8 cellular contexts compared by ENCODE assay signal in the genomic region with DNA sequence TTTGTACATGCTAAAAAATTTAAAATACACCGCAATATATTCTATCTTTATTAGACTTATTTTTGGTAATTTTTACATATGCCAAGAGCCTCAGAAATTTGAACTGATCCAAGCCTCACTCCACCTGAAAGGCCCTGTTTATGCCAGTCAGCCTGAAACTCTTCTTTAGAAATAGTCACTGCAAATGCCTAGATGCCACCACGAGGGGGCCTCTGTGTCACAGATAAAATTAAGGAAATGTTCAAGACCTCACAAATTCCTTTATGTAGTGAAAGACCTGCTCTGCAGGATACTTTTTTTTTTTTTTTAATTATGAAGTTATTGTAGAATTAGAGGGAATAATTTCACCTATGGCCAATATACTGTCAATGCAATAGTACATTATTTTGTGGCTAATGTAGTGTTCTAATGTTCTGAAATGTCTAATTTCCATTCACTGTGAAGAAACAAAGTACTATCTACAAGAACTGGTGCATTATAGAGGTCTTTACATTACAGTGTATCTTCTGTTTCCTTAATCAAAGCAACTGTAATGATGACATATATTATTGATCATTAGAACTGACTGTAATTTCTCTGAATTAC.
A peak's percentile ranks its signal among the peaks of the same experiment; 100 is the strongest.
DNase-seq lines count a peak whose midpoint lies in the region; ATAC-seq, FAIRE-seq and TF ChIP-seq lines count a peak whose summit lies in the region.

No MANE protein-coding gene starts in this region.

- WGBS in psoas muscle, 3 donors: 6 to 14% (median 9%) methylated on average over 2 of the region's 2 CpGs

- DNase-seq in GM19239 (ENCODE audit: insufficient read length, low spot score): peak; percentile 26
- DNase-seq in RWPE2 (ENCODE audit: low spot score): no peak
- peak; percentile 89 for DNase-seq in activated effector memory CD4-positive, alpha-beta T cell treated with anti-CD3 and anti-CD28 coated beads, Interleukin-2, amount 50 U/mL, for 16 hours
- DNase-seq in glomerular visceral epithelial cell (ENCODE audit: extremely low spot score): peak; percentile 63
- DNase-seq in psoas muscle: peak; percentile 39 to 60
- DNase-seq in vagina (ENCODE audit: extremely low spot score in 2 of 2): no peak

- 0 out of 22 replicates have a peak, but pooled peaks cover 0 to 3% (median 0%) of the 10 kb centered on the region in 11 experiments for H3K9me3 ChIP-seq in BLaER1 treated with 17β-estradiol and CSF1 and Interleukin-3, amounts not matched to agents 10 nM and 100 nM (replicated peaks in 1 of 11)
- no peaks in the 10 kb centered on the region for H3K9me3 ChIP-seq in RWPE2 (ENCODE audit: severe bottlenecking)
- H3K9me3 ChIP-seq in psoas muscle: no peaks in the 10 kb centered on the region
- no peaks in the 10 kb centered on the region for H3K9me3 ChIP-seq in vagina

- H3K9ac ChIP-seq in BLaER1 treated with 17β-estradiol and CSF1 and Interleukin-3, amounts not matched to agents 10 nM and 100 nM: no peak overlapping the region

- H3K27ac ChIP-seq in BLaER1 treated with 17β-estradiol and CSF1 and Interleukin-3, amounts not matched to agents 10 nM and 100 nM: peak overlapping the region in 6 of 11 experiments; percentile 1 to 57 (median 36); a peak in 2 of 22 replicates
- no peak overlapping the region for H3K27ac ChIP-seq in RWPE2 (ENCODE audit: poor library complexity, severe bottlenecking)
- no peak overlapping the region for H3K27ac ChIP-seq in psoas muscle
- no peak overlapping the region for H3K27ac ChIP-seq in vagina

- intact Hi-C loops in psoas muscle (cut with DNase I): loop anchor here in 1 of 2 donors (10.0 kb wide), 1 partner anchor 1044 kb away; no protein-coding TSS in a partner anchor
- intact Hi-C loops in vagina (cut with DNase I): no loop called here

- H3K4me2 ChIP-seq in BLaER1 treated with 17β-estradiol and CSF1 and Interleukin-3, amounts not matched to agents 10 nM and 100 nM: peak overlapping the region in 3 of 11 experiments; percentile 8 to 67 (median 65); a peak in 4 of 22 replicates

- no peak for TF ChIP-seq POLR2A in vagina (IDR thresholded peaks at IDR 0.05)

- no peaks in the 10 kb centered on the region for H3K27me3 ChIP-seq in BLaER1 treated with 17β-estradiol and CSF1 and Interleukin-3, amounts not matched to agents 10 nM and 100 nM
- H3K27me3 ChIP-seq in RWPE2 (ENCODE audit: insufficient read depth, poor library complexity, severe bottlenecking) (no peaks in the 10 kb centered on the region), psoas muscle (ENCODE audit: insufficient read depth in 3 of 3, low read length in 2 of 3) (no peaks in the 10 kb centered on the region), vagina (no peaks in the 10 kb centered on the region)

- TF ChIP-seq CTCF in RWPE2 (IDR thresholded peaks at IDR 0.05; ENCODE audit: poor library complexity, severe bottlenecking) (peak; percentile 90), psoas muscle (IDR thresholded peaks at IDR 0.05) (peak; percentile 45), vagina (IDR thresholded peaks at IDR 0.05) (peak; percentile 20 to 36 (median 32))

- no peaks in the 10 kb centered on the region for H4K20me1 ChIP-seq in BLaER1 treated with 17β-estradiol and CSF1 and Interleukin-3, amounts not matched to agents 10 nM and 100 nM

- ATAC-seq in HG03565 (IDR thresholded peaks at IDR 0.05; ENCODE audit: unreplicated experiment) (peak; percentile 38), RWPE2 (ENCODE audit: low read depth) (peak; percentile 58; the same call in 1 of the 3 replicates), psoas muscle (no peak)

- peaks cover 32 to 48% (median 40%) of the 10 kb centered on the region in 10 experiments for H3K4me1 ChIP-seq in BLaER1 treated with 17β-estradiol and CSF1 and Interleukin-3, amounts not matched to agents 10 nM and 100 nM
- no peaks in the 10 kb centered on the region for H3K4me1 ChIP-seq in RWPE2 (ENCODE audit: insufficient read depth, poor library complexity, severe bottlenecking)
- no peaks in the 10 kb centered on the region for H3K4me1 ChIP-seq in psoas muscle
- H3K4me1 ChIP-seq in vagina: no peaks in the 10 kb centered on the region

- no peaks in the 10 kb centered on the region for H3K36me3 ChIP-seq in BLaER1 treated with 17β-estradiol and CSF1 and Interleukin-3, amounts not matched to agents 10 nM and 100 nM
- H3K36me3 ChIP-seq in RWPE2 (ENCODE audit: low read depth) (no peaks in the 10 kb centered on the region), psoas muscle (ENCODE audit: insufficient read depth in 1 of 2, low read depth in 1 of 2) (no peaks in the 10 kb centered on the region), vagina (no peaks in the 10 kb centered on the region)

- no peak overlapping the region for H3K4me3 ChIP-seq in BLaER1 treated with 17β-estradiol and CSF1 and Interleukin-3, amounts not matched to agents 10 nM and 100 nM
- H3K4me3 ChIP-seq in RWPE2 (ENCODE audit: severe bottlenecking): no peak overlapping the region
- no peak overlapping the region for H3K4me3 ChIP-seq in psoas muscle
- H3K4me3 ChIP-seq in vagina: no peak overlapping the region

- FAIRE-seq in GM19239 (lab: Jason Lieb, UNC): peak; percentile 96

Comparison
In these comparisons a context has a peak if more than half of its experiments do, and no peak if none do; other contexts are left out.
1. H3K27ac ChIP-seq: peak in BLaER1 treated with 17β-estradiol and CSF1 and Interleukin-3, amounts not matched to agents 10 nM and 100 nM (6 of 11); none in RWPE2 (single experiment), psoas muscle (single experiment) and vagina (single experiment).
2. DNase-seq: peak in GM19239 (single experiment), activated effector memory CD4-positive, alpha-beta T cell treated with anti-CD3 and anti-CD28 coated beads, Interleukin-2, amount 50 U/mL, for 16 hours (single experiment), glomerular visceral epithelial cell (single experiment) and psoas muscle (2 of 2); none in RWPE2 (single experiment) and vagina (0 of 2).
3. ATAC-seq: peak in HG03565 (single experiment) and RWPE2 (single experiment); none in psoas muscle (0 of 4).
4. CTCF ChIP-seq: peak in every context shown above with its lines; median percentile 90 in RWPE2; 45 in psoas muscle; 32 in vagina.